ENCODE assay signal across 8 cellular contexts in the genomic region with DNA sequence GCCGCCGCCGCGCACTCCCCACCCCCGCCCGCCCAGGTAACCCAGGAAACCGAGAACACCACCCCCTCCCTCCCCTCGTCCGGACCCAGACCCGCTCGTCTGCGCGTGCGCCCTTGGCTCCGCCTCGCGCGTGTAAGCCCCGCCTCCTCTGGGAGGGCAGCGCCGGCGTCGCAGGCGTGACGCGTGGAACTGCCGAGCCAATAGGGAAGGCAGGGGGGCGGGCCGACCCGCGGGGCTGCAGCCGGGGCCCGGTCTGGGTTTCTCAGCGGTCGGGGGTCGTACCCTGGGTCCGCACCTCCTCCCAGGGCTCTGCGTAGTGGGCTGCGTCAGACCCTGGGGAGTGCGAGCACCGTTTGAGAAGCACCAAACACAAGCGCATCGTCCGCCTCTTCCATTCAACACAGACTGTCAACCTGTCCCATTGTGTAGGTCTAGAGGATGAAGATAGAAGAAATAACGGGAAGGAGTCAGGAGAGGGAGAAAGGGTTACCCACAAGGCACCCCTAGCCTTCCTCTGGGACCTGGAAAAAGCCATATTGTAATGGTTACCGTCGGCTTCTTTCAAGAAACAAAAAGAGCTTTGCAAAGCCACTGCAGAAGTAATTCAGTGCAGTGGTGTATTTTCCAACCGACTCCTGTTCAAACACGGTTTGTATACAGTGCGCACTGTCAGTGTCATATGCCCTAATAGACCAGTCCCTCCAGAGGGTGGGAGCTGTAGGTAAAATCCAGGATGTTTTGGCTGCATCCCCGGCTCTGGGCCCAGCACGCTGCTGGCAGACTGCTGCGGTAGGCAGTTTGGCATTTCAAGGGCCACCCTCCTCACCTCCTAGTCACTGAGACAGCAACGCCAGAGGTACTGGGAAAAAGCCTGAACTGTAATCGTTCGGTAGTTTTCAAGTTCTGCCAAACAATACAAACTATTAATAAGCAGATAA. TPM values are rescaled to one million over a fixed set of nuclear protein-coding genes. Genes with fewer than 3 reads are reported as not detected.
DNase-seq lines count a peak whose midpoint lies in the region; ATAC-seq and TF ChIP-seq lines count a peak whose summit lies in the region.

No MANE protein-coding gene starts in this region.

- H3K4me3 ChIP-seq in duodenal mucosa (ENCODE audit: low read depth in 1 of 2, low read length in 2 of 2) (peak overlapping the region; percentile 95 to 98), lower lobe of right lung (peak overlapping the region; percentile 95)

- TF ChIP-seq CTCF in CD4-positive, alpha-beta T cell (IDR thresholded peaks at IDR 0.05): no peak
- no peak for TF ChIP-seq CTCF in lower lobe of right lung (IDR thresholded peaks at IDR 0.05)

- POLR2A ChIA-PET in CD4-positive, alpha-beta T cell (lab: Charles Lee): interaction anchor here (0.8 to 3.8 kb wide), 15 partner anchors 9 to 363 kb away, joined by 3 to 48 read pairs (median 9); partner anchors contain the start of gene B3GALNT2
- POLR2A ChIA-PET in activated CD4-positive, alpha-beta memory T cell treated with anti-CD3 and anti-CD28 coated beads, Interleukin-2, amount 10 ng/mL, durations not matched to agents 7 days and 5 days (lab: Charles Lee): interaction anchor here (0.8 to 4.2 kb wide), 18 partner anchors 7 to 740 kb away, joined by 3 to 41 read pairs (median 8); partner anchors contain the start of gene B3GALNT2

- CTCF ChIA-PET in CD4-positive, alpha-beta T cell (lab: Charles Lee): interaction anchor here (0.9 to 4.6 kb wide), 7 partner anchors 12 to 363 kb away, joined by 3 to 41 read pairs (median 4); partner anchors contain the start of gene B3GALNT2
- CTCF ChIA-PET in activated CD4-positive, alpha-beta memory T cell treated with anti-CD3 and anti-CD28 coated beads, Interleukin-2, amount 10 ng/mL, durations not matched to agents 7 days and 5 days (lab: Charles Lee): interaction anchor here (0.6 to 4.5 kb wide), 6 partner anchors 10 to 139 kb away, joined by 3 to 88 read pairs (median 6); no protein-coding TSS in a partner anchor

- peak overlapping the region; percentile 99 for H3K27ac ChIP-seq in CD4-positive, alpha-beta T cell (ENCODE audit: low read depth, low read length)
- H3K27ac ChIP-seq in duodenal mucosa (ENCODE audit: low read depth, low read length) (peak overlapping the region; percentile 89), lower lobe of right lung (peak overlapping the region; percentile 99)

- peaks cover 55% of the 10 kb centered on the region for H3K4me1 Mint-ChIP-seq in CD4-positive, alpha-beta T cell (ENCODE audit: low read depth)
- H3K4me1 Mint-ChIP-seq in activated CD4-positive, alpha-beta memory T cell treated with anti-CD3 and anti-CD28 coated beads, Interleukin-2, amount 10 ng/mL, durations not matched to agents 7 days and 5 days: peaks cover 54% of the 10 kb centered on the region

- H3K36me3 Mint-ChIP-seq in CD4-positive, alpha-beta T cell (ENCODE audit: low read depth): peaks cover 17% of the 10 kb centered on the region
- H3K36me3 Mint-ChIP-seq in activated CD4-positive, alpha-beta memory T cell treated with anti-CD3 and anti-CD28 coated beads, Interleukin-2, amount 10 ng/mL, durations not matched to agents 7 days and 5 days (ENCODE audit: low read depth): peaks cover 17% of the 10 kb centered on the region

- H3K9me3 ChIP-seq in CD4-positive, alpha-beta T cell (ENCODE audit: control insufficient read depth, low read length): no peaks in the 10 kb centered on the region
- H3K9me3 ChIP-seq in duodenal mucosa (ENCODE audit: control insufficient read depth in 1 of 2, low read length in 2 of 2) (no peaks in the 10 kb centered on the region), lower lobe of right lung (no peaks in the 10 kb centered on the region)

- peak overlapping the region; percentile 98 for H3K27ac Mint-ChIP-seq in CD4-positive, alpha-beta T cell
- peak overlapping the region; percentile 94 for H3K27ac Mint-ChIP-seq in activated CD4-positive, alpha-beta memory T cell treated with anti-CD3 and anti-CD28 coated beads, Interleukin-2, amount 10 ng/mL, durations not matched to agents 7 days and 5 days

- H3K27me3 ChIP-seq in CD4-positive, alpha-beta T cell (ENCODE audit: control insufficient read depth, insufficient read depth, low read length): no peaks in the 10 kb centered on the region
- no peaks in the 10 kb centered on the region for H3K27me3 ChIP-seq in duodenal mucosa (ENCODE audit: control insufficient read depth in 1 of 2, insufficient read depth in 2 of 2, low read length in 2 of 2)
- no peaks in the 10 kb centered on the region for H3K27me3 ChIP-seq in lower lobe of right lung (ENCODE audit: low read depth)

- DNase-seq in CD4-positive, alpha-beta T cell: peak; percentile 95 to 99 (median 96)
- DNase-seq in HK-2 (ENCODE audit: unreplicated experiment) (peak; percentile 99), NCI-H82 treated with DMSO at 0.1 percent for 48 hours (lab: John Stamatoyannopoulos, UW; ENCODE audit: unreplicated experiment) (peak; percentile 85), lower lobe of right lung (peak; percentile 96)
- DNase-seq in activated CD4-positive, alpha-beta memory T cell treated with anti-CD3 and anti-CD28 coated beads, Interleukin-2, amount 10 ng/mL, durations not matched to agents 7 days and 5 days: peak; percentile 98
- DNase-seq in stimulated activated CD4-positive, alpha-beta T cell treated with anti-CD3 and anti-CD28 coated beads, TNF-alpha, amount 100 ng/mL, for 1 hour (ENCODE audit: low read depth in 3 of 3, low spot score in 1 of 3): peak; percentile 92 to 98 (median 98)

- ATAC-seq in CD4-positive, alpha-beta T cell (ENCODE audit: poor library complexity): peak; percentile 66
- ATAC-seq in GM19452 (IDR thresholded peaks at IDR 0.05; ENCODE audit: unreplicated experiment) (peak; percentile 64), lower lobe of right lung (peak; percentile 97 to 99)

- no peaks in the 10 kb centered on the region for H3K27me3 Mint-ChIP-seq in CD4-positive, alpha-beta T cell
- no peaks in the 10 kb centered on the region for H3K27me3 Mint-ChIP-seq in activated CD4-positive, alpha-beta memory T cell treated with anti-CD3 and anti-CD28 coated beads, Interleukin-2, amount 10 ng/mL, durations not matched to agents 7 days and 5 days

- H3K4me1 ChIP-seq in duodenal mucosa (ENCODE audit: control insufficient read depth in 1 of 2, insufficient read depth in 2 of 2, low read length in 2 of 2) (peaks cover 0 to 17% of the 10 kb centered on the region in 2 donors), lower lobe of right lung (peaks cover 44% of the 10 kb centered on the region)

- intact Hi-C loops in CD4-positive, alpha-beta T cell (cut with DNase I, micrococcal nuclease): loop anchor here (1.0 to 10.0 kb wide), 7 partner anchors 55 to 930 kb away; partner anchors contain the start of genes B3GALNT2 (in 2 of the 2), ERO1B (in 1 of the 2) and MTR (in 1 of the 2)
- intact Hi-C loops in lower lobe of right lung (cut with DNase I): no loop called here

- H3K4me3 Mint-ChIP-seq in CD4-positive, alpha-beta T cell: peak overlapping the region; percentile 98
- H3K4me3 Mint-ChIP-seq in activated CD4-positive, alpha-beta memory T cell treated with anti-CD3 and anti-CD28 coated beads, Interleukin-2, amount 10 ng/mL, durations not matched to agents 7 days and 5 days: peak overlapping the region; percentile 91

- H3K36me3 ChIP-seq in duodenal mucosa (ENCODE audit: control insufficient read depth in 1 of 2, insufficient read depth in 2 of 2, low read length in 2 of 2) (no peaks in the 10 kb centered on the region), lower lobe of right lung (no peaks in the 10 kb centered on the region)

- no peaks in the 10 kb centered on the region for H3K9me3 Mint-ChIP-seq in CD4-positive, alpha-beta T cell
- no peaks in the 10 kb centered on the region for H3K9me3 Mint-ChIP-seq in activated CD4-positive, alpha-beta memory T cell treated with anti-CD3 and anti-CD28 coated beads, Interleukin-2, amount 10 ng/mL, durations not matched to agents 7 days and 5 days

- peak overlapping the region; percentile 76 to 94 for H3K9ac ChIP-seq in duodenal mucosa (ENCODE audit: low read depth in 1 of 2, low read length in 2 of 2)

RNA-seq across cellular contexts. Expression of gene LYST, which starts 0.5 kb away (rescaled TPM):
- total RNA-seq in CD4-positive, alpha-beta T cell: 10 to 100 TPM; 24.9 to 26.8 TPM
- 10 to 100 TPM; 34.4 to 36.0 TPM for total RNA-seq in activated CD4-positive, alpha-beta memory T cell treated with anti-CD3 and anti-CD28 coated beads, Interleukin-2, amount 10 ng/mL, durations not matched to agents 7 days and 5 days
- 72.4 TPM for total RNA-seq in lower lobe of right lung

Comparison
In these comparisons a context has a peak if more than half of its experiments do, and no peak if none do; other contexts are left out.
1. Peak in every context shown above with its lines: DNase-seq, ATAC-seq, H3K4me3 ChIP-seq and H3K27ac ChIP-seq.